ENCODE assay signal across 1 cellular context in genomic region chr17:56985371-56986162, GRCh38.
TF ChIP-seq lines count a peak whose summit lies in the region.

No MANE protein-coding gene starts in this region.

TF ChIP-seq in IMR-90, 13 proteins besides CTCF, POLR2A, EP300 and RAD21 (continued from another document):
- no peak for TF ChIP-seq NFE2L2 (IDR thresholded peaks at IDR 0.05; ENCODE audit: low read depth, low read length)
- no peak for TF ChIP-seq ELK1 (IDR thresholded peaks at IDR 0.05; ENCODE audit: borderline replicate concordance, low read depth, low read length)
